ENCODE assay signal across 1 cellular context in the genomic region with DNA sequence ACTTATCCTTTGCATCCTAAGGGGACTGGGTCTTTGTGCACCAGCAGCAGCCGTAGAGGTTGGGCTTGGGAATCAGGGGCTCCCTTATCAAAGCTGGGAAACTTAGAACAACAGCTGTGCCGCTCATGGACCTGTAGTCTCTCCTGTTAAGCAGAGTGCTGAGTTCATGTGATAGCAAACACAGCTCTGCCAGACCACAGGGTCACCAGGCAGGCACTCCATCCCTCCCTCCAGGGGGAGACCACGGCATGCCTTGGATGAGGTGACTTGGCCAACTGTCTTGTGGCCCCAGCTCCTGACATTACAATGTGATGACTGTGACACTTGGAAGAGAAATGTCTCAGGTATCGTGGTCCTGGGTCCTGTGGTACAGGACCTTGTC.
TF ChIP-seq lines count a peak whose summit lies in the region.

No MANE protein-coding gene starts in this region.

TF ChIP-seq in GM23338, 12 proteins besides CTCF, POLR2A, EP300 and RAD21 (continued from another document):
- TF ChIP-seq, protein P1, sequence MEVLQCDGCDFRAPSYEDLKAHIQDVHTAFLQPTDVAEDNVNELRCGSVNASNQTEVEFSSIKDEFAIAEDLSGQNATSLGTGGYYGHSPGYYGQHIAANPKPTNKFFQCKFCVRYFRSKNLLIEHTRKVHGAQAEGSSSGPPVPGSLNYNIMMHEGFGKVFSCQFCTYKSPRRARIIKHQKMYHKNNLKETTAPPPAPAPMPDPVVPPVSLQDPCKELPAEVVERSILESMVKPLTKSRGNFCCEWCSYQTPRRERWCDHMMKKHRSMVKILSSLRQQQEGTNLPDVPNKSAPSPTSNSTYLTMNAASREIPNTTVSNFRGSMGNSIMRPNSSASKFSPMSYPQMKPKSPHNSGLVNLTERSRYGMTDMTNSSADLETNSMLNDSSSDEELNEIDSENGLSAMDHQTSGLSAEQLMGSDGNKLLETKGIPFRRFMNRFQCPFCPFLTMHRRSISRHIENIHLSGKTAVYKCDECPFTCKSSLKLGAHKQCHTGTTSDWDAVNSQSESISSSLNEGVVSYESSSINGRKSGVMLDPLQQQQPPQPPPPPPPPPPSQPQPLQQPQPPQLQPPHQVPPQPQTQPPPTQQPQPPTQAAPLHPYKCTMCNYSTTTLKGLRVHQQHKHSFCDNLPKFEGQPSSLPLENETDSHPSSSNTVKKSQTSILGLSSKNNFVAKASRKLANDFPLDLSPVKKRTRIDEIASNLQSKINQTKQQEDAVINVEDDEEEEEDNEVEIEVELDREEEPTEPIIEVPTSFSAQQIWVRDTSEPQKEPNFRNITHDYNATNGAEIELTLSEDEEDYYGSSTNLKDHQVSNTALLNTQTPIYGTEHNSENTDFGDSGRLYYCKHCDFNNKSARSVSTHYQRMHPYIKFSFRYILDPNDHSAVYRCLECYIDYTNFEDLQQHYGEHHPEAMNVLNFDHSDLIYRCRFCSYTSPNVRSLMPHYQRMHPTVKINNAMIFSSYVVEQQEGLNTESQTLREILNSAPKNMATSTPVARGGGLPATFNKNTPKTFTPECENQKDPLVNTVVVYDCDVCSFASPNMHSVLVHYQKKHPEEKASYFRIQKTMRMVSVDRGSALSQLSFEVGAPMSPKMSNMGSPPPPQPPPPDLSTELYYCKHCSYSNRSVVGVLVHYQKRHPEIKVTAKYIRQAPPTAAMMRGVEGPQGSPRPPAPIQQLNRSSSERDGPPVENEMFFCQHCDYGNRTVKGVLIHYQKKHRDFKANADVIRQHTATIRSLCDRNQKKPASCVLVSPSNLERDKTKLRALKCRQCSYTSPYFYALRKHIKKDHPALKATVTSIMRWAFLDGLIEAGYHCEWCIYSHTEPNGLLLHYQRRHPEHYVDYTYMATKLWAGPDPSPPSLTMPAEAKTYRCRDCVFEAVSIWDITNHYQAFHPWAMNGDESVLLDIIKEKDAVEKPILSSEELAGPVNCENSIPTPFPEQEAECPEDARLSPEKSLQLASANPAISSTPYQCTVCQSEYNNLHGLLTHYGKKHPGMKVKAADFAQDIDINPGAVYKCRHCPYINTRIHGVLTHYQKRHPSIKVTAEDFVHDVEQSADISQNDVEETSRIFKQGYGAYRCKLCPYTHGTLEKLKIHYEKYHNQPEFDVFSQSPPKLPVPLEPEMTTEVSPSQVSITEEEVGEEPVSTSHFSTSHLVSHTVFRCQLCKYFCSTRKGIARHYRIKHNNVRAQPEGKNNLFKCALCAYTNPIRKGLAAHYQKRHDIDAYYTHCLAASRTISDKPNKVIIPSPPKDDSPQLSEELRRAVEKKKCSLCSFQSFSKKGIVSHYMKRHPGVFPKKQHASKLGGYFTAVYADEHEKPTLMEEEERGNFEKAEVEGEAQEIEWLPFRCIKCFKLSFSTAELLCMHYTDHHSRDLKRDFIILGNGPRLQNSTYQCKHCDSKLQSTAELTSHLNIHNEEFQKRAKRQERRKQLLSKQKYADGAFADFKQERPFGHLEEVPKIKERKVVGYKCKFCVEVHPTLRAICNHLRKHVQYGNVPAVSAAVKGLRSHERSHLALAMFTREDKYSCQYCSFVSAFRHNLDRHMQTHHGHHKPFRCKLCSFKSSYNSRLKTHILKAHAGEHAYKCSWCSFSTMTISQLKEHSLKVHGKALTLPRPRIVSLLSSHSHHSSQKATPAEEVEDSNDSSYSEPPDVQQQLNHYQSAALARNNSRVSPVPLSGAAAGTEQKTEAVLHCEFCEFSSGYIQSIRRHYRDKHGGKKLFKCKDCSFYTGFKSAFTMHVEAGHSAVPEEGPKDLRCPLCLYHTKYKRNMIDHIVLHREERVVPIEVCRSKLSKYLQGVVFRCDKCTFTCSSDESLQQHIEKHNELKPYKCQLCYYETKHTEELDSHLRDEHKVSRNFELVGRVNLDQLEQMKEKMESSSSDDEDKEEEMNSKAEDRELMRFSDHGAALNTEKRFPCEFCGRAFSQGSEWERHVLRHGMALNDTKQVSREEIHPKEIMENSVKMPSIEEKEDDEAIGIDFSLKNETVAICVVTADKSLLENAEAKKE (CRISPR knock-in tag; IDR thresholded peaks at IDR 0.05) = no peak
- TF ChIP-seq EZH2 (IDR thresholded peaks at IDR 0.05; ENCODE audit: low read depth, unreplicated experiment) (no peak), NANOG (IDR thresholded peaks at IDR 0.05; ENCODE audit: borderline replicate concordance) (no peak), ZNF331 (CRISPR knock-in tag; IDR thresholded peaks at IDR 0.05; ENCODE audit: low read depth) (no peak)
